Comparison of ENCODE assay signal across 30 cellular contexts in the genomic region with DNA sequence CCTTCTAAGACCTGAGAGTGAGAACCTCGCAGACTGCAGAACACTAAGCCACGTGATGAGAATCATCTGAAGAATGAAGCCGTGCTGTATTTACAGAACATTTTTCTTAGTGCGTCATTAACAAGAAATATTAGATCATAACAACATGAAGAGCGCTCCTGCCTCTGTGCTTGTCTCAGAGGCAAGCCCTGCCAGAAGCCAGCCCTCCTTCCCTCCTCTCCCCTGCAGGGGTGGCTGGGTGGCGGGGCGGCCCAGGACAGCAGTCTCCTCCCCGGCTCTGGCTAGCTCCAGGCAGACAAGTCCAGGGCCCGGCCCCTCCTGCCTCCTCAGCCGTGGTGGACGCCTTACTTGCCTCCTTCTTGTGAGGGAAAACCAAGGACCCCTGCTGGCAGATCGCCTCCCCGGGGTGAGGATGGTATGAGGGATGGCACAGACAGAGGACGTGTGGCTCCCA.
DNase-seq lines count a peak whose midpoint lies in the region; ATAC-seq and TF ChIP-seq lines count a peak whose summit lies in the region.
"Had no signal": no experiment of that assay in that cellular context is flagged by ENCODE, and none has a peak within 500 bp of the region (broad histone marks: within the 10 kb centered on the region; RNA-seq: fewer than 3 reads in every experiment).

No MANE protein-coding gene starts in this region.

- TF ChIP-seq CTCF in fibroblast of mammary gland (conservative IDR thresholded peaks at IDR 0.05; ENCODE audit: control insufficient read depth, insufficient read depth, low read depth, low read length) (no peak), transverse colon (IDR thresholded peaks at IDR 0.05) (no peak), H9 (conservative IDR thresholded peaks at IDR 0.05) (no peak)

- no peaks in the 10 kb centered on the region for H4K20me1 ChIP-seq in H9 (ENCODE audit: control insufficient read depth, insufficient read depth, insufficient read length)

- no peak overlapping the region for H4K12ac ChIP-seq in trophoblast cell (ENCODE audit: low read depth, low read length)

- no peak overlapping the region for H3K23ac ChIP-seq in trophoblast cell (ENCODE audit: low read length)
- no peak overlapping the region for H3K23ac ChIP-seq in H9 (ENCODE audit: insufficient read length, low read depth, low read length)

- no peak overlapping the region for H4K5ac ChIP-seq in H9 (ENCODE audit: insufficient read length, low read depth, low read length)

- H3K27me3 Mint-ChIP-seq in activated naive CD4-positive, alpha-beta T cell treated with anti-CD3 and anti-CD28 coated beads, Interleukin-2, amount 10 ng/mL, durations not matched to agents 7 days and 5 days: no peaks in the 10 kb centered on the region
- no peaks in the 10 kb centered on the region for H3K27me3 Mint-ChIP-seq in H9 (ENCODE audit: low read depth)
- H3K27me3 Mint-ChIP-seq: activated CD4-positive, alpha-beta memory T cell treated with anti-CD3 and anti-CD28 coated beads, Interleukin-2, amount 10 ng/mL, durations not matched to agents 7 days and 5 days; T-helper 17 cell had no signal

- H2AFZ ChIP-seq in trophoblast cell (ENCODE audit: insufficient read depth, low read length, poor library complexity) (no peak overlapping the region), H9 (ENCODE audit: low read length) (no peak overlapping the region)

- ATAC-seq in GM18505 (IDR thresholded peaks at IDR 0.05; ENCODE audit: unreplicated experiment): no peak
- ATAC-seq: HCT116, right lobe of liver, T-helper 17 cell had no signal

- intact Hi-C loops in transverse colon (cut with DNase I; ENCODE audit: low total_unique reads): loop anchor here (10.0 kb wide), 1 partner anchor 194 kb away; no protein-coding TSS in a partner anchor

- in situ Hi-C loops in transverse colon (cut with MboI; ENCODE audit: low pct_ligation_motif_present in 1 of 4, low pct_unique_long_range_greater_than_20kb in 1 of 4, low sequenced_read_pairs in 3 of 4): no loop called here

- no peak overlapping the region for H2BK5ac ChIP-seq in trophoblast cell (ENCODE audit: low read depth, low read length, poor library complexity)
- H2BK5ac ChIP-seq in H9 (ENCODE audit: insufficient read length, low read length): no peak overlapping the region

- H3T11ph ChIP-seq in H9 (ENCODE audit: low read length): no peak overlapping the region

- no peaks in the 10 kb centered on the region for H3K9me3 Mint-ChIP-seq in activated naive CD4-positive, alpha-beta T cell treated with anti-CD3 and anti-CD28 coated beads, Interleukin-2, amount 10 ng/mL, durations not matched to agents 7 days and 5 days
- H3K9me3 Mint-ChIP-seq in H9: no peaks in the 10 kb centered on the region
- H3K9me3 Mint-ChIP-seq: activated CD4-positive, alpha-beta memory T cell treated with anti-CD3 and anti-CD28 coated beads, Interleukin-2, amount 10 ng/mL, durations not matched to agents 7 days and 5 days; activated T-helper 1 cell treated with anti-CD3 and anti-CD28 coated beads, Interleukin-12 subunit alpha, Interleukin-12 subunit beta, Interleukin-2, Interleukin-4 antibody, amounts not matched to agents 30 ng/mL and 10 ng/mL and 1 ng/mL, durations not matched to agents 14 hours and 24 hours and 36 hours had no signal

- no peak overlapping the region for H2BK15ac ChIP-seq in H9 (ENCODE audit: low read depth, low read length)

- H3K4me3 Mint-ChIP-seq in activated naive CD4-positive, alpha-beta T cell treated with anti-CD3 and anti-CD28 coated beads, Interleukin-2, amount 10 ng/mL, durations not matched to agents 7 days and 5 days: no peak overlapping the region
- no peak overlapping the region for H3K4me3 Mint-ChIP-seq in H9
- H3K4me3 Mint-ChIP-seq: activated CD4-positive, alpha-beta memory T cell treated with anti-CD3 and anti-CD28 coated beads, Interleukin-2, amount 10 ng/mL, durations not matched to agents 7 days and 5 days; activated T-helper 1 cell treated with anti-CD3 and anti-CD28 coated beads, Interleukin-12 subunit alpha, Interleukin-12 subunit beta, Interleukin-2, Interleukin-4 antibody, amounts not matched to agents 30 ng/mL and 10 ng/mL and 1 ng/mL, durations not matched to agents 14 hours and 24 hours and 36 hours; T-helper 17 cell had no signal

- H3K9ac ChIP-seq in trophoblast cell (ENCODE audit: low read length): no peak overlapping the region
- H3K9ac ChIP-seq in H9 (ENCODE audit: extremely low read depth, insufficient read length, low read length): no peak overlapping the region

- no peaks in the 10 kb centered on the region for H3K4me1 Mint-ChIP-seq in activated naive CD4-positive, alpha-beta T cell treated with anti-CD3 and anti-CD28 coated beads, Interleukin-2, amount 10 ng/mL, durations not matched to agents 7 days and 5 days
- no peaks in the 10 kb centered on the region for H3K4me1 Mint-ChIP-seq in H9
- H3K4me1 Mint-ChIP-seq: activated CD4-positive, alpha-beta memory T cell treated with anti-CD3 and anti-CD28 coated beads, Interleukin-2, amount 10 ng/mL, durations not matched to agents 7 days and 5 days; T-helper 17 cell had no signal

- no peak overlapping the region for H3K18ac ChIP-seq in trophoblast cell (ENCODE audit: low read length)
- H3K18ac ChIP-seq in H9 (ENCODE audit: insufficient read length, low read depth, low read length): no peak overlapping the region

- no peak overlapping the region for H4K91ac ChIP-seq in trophoblast cell (ENCODE audit: low read depth, low read length)
- no peak overlapping the region for H4K91ac ChIP-seq in H9 (ENCODE audit: insufficient read length, low read depth, low read length)

- TF ChIP-seq POLR2A in transverse colon (IDR thresholded peaks at IDR 0.05) (no peak), GM18505 (IDR thresholded peaks at IDR 0.05; ENCODE audit: borderline replicate concordance, extremely low read depth, insufficient read depth, insufficient read length) (no peak)

- no peak overlapping the region for H3K56ac ChIP-seq in H9 (ENCODE audit: insufficient read length, low read depth, low read length)

- H3K4ac ChIP-seq in trophoblast cell (ENCODE audit: low read depth, low read length): no peak overlapping the region
- H3K4ac ChIP-seq in H9 (ENCODE audit: low read depth, low read length): no peak overlapping the region

- H3K4me1 ChIP-seq in SJSA1 (replicated peaks) (peaks cover 68% of the 10 kb centered on the region), trophoblast cell (ENCODE audit: control insufficient read depth in 1 of 2, insufficient read depth in 2 of 2, low read length in 2 of 2) (no peaks in the 10 kb centered on the region), transverse colon (peaks cover 20 to 35% (median 24%) of the 10 kb centered on the region in 4 donors), H9 (ENCODE audit: insufficient read depth, low read length) (no peaks in the 10 kb centered on the region)

- CTCF ChIA-PET in activated naive CD4-positive, alpha-beta T cell treated with anti-CD3 and anti-CD28 coated beads, Interleukin-2, amount 10 ng/mL, durations not matched to agents 7 days and 5 days (lab: Charles Lee): no interaction called here

- H3K27ac ChIP-seq in SJSA1: peak overlapping the region; percentile 77
- no peak overlapping the region for H3K27ac ChIP-seq in trophoblast cell (ENCODE audit: low read depth, low read length)
- H3K27ac ChIP-seq in transverse colon: peak overlapping the region; percentile 62 to 85 (median 78)
- H3K27ac ChIP-seq in H9 (ENCODE audit: insufficient read length, low read depth, low read length): no peak overlapping the region
- H3K27ac ChIP-seq: left ventricle myocardium inferior, right lobe of liver, vagina had no signal

- peaks cover 17% of the 10 kb centered on the region for H3K36me3 Mint-ChIP-seq in activated naive CD4-positive, alpha-beta T cell treated with anti-CD3 and anti-CD28 coated beads, Interleukin-2, amount 10 ng/mL, durations not matched to agents 7 days and 5 days
- H3K36me3 Mint-ChIP-seq in H9 (ENCODE audit: insufficient read depth in 1 of 3, low read depth in 3 of 3): peaks cover 3 to 17% (median 8%) of the 10 kb centered on the region in 3 experiments; a peak in 6 of 7 replicates

- peak; percentile 86 for TF ChIP-seq EP300 in transverse colon (IDR thresholded peaks at IDR 0.05; ENCODE audit: low read depth)

- no peaks in the 10 kb centered on the region for H3K27me3 ChIP-seq in SJSA1 (replicated peaks)
- H3K27me3 ChIP-seq in trophoblast cell (ENCODE audit: insufficient read depth, low read length): no peaks in the 10 kb centered on the region
- H3K27me3 ChIP-seq in transverse colon: no peaks in the 10 kb centered on the region
- no peaks in the 10 kb centered on the region for H3K27me3 ChIP-seq in H9 (ENCODE audit: insufficient read depth, low read length)
- H3K27me3 ChIP-seq: BE2C, right lobe of liver, vagina had no signal

- H2BK20ac ChIP-seq in H9 (ENCODE audit: low read depth, low read length, poor library complexity, severe bottlenecking): no peak overlapping the region

- H3K4me3 ChIP-seq in SJSA1: no peak overlapping the region
- H3K4me3 ChIP-seq in fibroblast of mammary gland (ENCODE audit: control insufficient read depth, low read depth, low read length): no peak overlapping the region
- no peak overlapping the region for H3K4me3 ChIP-seq in trophoblast cell (ENCODE audit: low read depth, low read length)
- no peak overlapping the region for H3K4me3 ChIP-seq in transverse colon
- H3K4me3 ChIP-seq: left ventricle myocardium inferior, right lobe of liver, vagina had no signal

- H2AK5ac ChIP-seq in trophoblast cell (ENCODE audit: low read length) (no peak overlapping the region), H9 (ENCODE audit: insufficient read length, low read length) (no peak overlapping the region)

- no peaks in the 10 kb centered on the region for H3K23me2 ChIP-seq in H9 (ENCODE audit: insufficient read length, low read depth, low read length, poor library complexity, severe bottlenecking)

- H3K36me3 ChIP-seq in SJSA1 (peaks cover 39% of the 10 kb centered on the region), trophoblast cell (ENCODE audit: control insufficient read depth in 1 of 2, insufficient read depth in 2 of 2, low read length in 2 of 2) (peaks cover 3 to 4% of the 10 kb centered on the region in 2 experiments), transverse colon (peaks cover 0 to 17% (median 0%) of the 10 kb centered on the region in 4 donors)

- H3K27ac Mint-ChIP-seq in activated naive CD4-positive, alpha-beta T cell treated with anti-CD3 and anti-CD28 coated beads, Interleukin-2, amount 10 ng/mL, durations not matched to agents 7 days and 5 days: no peak overlapping the region
- no peak overlapping the region for H3K27ac Mint-ChIP-seq in H9
- H3K27ac Mint-ChIP-seq: activated CD4-positive, alpha-beta memory T cell treated with anti-CD3 and anti-CD28 coated beads, Interleukin-2, amount 10 ng/mL, durations not matched to agents 7 days and 5 days; activated T-helper 1 cell treated with anti-CD3 and anti-CD28 coated beads, Interleukin-12 subunit alpha, Interleukin-12 subunit beta, Interleukin-2, Interleukin-4 antibody, amounts not matched to agents 30 ng/mL and 10 ng/mL and 1 ng/mL, durations not matched to agents 14 hours and 24 hours and 36 hours; T-helper 17 cell had no signal

- H3K4me2 ChIP-seq in trophoblast cell (ENCODE audit: low read length) (no peak overlapping the region), H9 (ENCODE audit: insufficient read depth, insufficient read length, low read length) (no peak overlapping the region)

- no peaks in the 10 kb centered on the region for H3K79me2 ChIP-seq in trophoblast cell (ENCODE audit: control insufficient read depth, insufficient read depth, low read length, poor library complexity)
- H3K79me2 ChIP-seq in H9 (ENCODE audit: insufficient read depth, low read length): no peaks in the 10 kb centered on the region

- DNase-seq in SJSA1 (ENCODE audit: low read depth in 1 of 2, low spot score in 2 of 2): peak in 1 of 2 experiments; percentile 78
- peak; percentile 47 for DNase-seq in fibroblast of mammary gland (ENCODE audit: low read depth)
- DNase-seq in trophoblast cell: peak; percentile 62 to 85
- peak; percentile 48 for DNase-seq in transverse colon
- DNase-seq in activated naive CD4-positive, alpha-beta T cell treated with anti-CD3 and anti-CD28 coated beads, Interleukin-2, amount 10 ng/mL, durations not matched to agents 7 days and 5 days: no peak
- DNase-seq in stimulated activated CD8-positive, alpha-beta memory T cell treated with anti-CD3 and anti-CD28 coated beads, Interleukin-4, amount 100 ng/mL, for 48 hours: no peak
- DNase-seq in H9: no peak
- DNase-seq: ACHN; activated CD4-positive, alpha-beta memory T cell treated with anti-CD3 and anti-CD28 coated beads, Interleukin-2, amount 10 ng/mL, durations not matched to agents 7 days and 5 days; activated CD4-positive, CD25-positive, alpha-beta regulatory T cell treated with anti-CD3 and anti-CD28 coated beads, Interleukin-2, amount 50 U/mL, for 72 hours; activated CD8-positive, alpha-beta memory T cell treated with anti-CD3 and anti-CD28 coated beads, Interleukin-2, amount 50 U/mL, for 48 hours; activated naive CD4-positive, alpha-beta T cell treated with anti-CD3 and anti-CD28 coated beads, Interleukin-2, amount 50 U/mL, for 16 hours; amniotic stem cell; BE2C; Kasumi-1; left ventricle myocardium inferior; mesenchymal stem cell; NCI-H1436; NCI-H2081 treated with DMSO at 0.1 percent for 48 hours; NCI-H345; posterior cingulate gyrus; right lobe of liver; Right ventricle myocardium superior; stimulated activated CD4-positive, alpha-beta T cell treated with anti-CD3 and anti-CD28 coated beads, Interleukin-4, amount 100 ng/mL, for 1 hour; substantia nigra; T-helper 17 cell had no signal

- no peaks in the 10 kb centered on the region for H3K9me3 ChIP-seq in SJSA1 (replicated peaks)
- no peaks in the 10 kb centered on the region for H3K9me3 ChIP-seq in trophoblast cell (ENCODE audit: insufficient read depth, low read depth, low read length)
- no peaks in the 10 kb centered on the region for H3K9me3 ChIP-seq in transverse colon
- H3K9me3 ChIP-seq in H9 (ENCODE audit: control insufficient read depth, low read depth, low read length): no peaks in the 10 kb centered on the region
- H3K9me3 ChIP-seq: BE2C, left ventricle myocardium inferior, right lobe of liver, vagina had no signal

- WGBS in trophoblast cell (ENCODE audit: extremely low coverage, insufficient coverage, insufficient read length): no CpG with 5 or more reads among the region's 14 CpGs
- WGBS in transverse colon (ENCODE audit: low coverage in 1 of 2), 2 donors: 80 to 90% methylated on average over 2 to 14 of the region's 14 CpGs
- no CpG with 5 or more reads among the region's 14 CpGs for WGBS in H9 (ENCODE audit: extremely low coverage, insufficient read length, low lambda C conversion rate)

- no peak overlapping the region for H2BK120ac ChIP-seq in trophoblast cell (ENCODE audit: insufficient read depth, low read length, poor library complexity)
- no peak overlapping the region for H2BK120ac ChIP-seq in H9 (ENCODE audit: low read depth, low read length, poor library complexity, severe bottlenecking)

- H3K14ac ChIP-seq in trophoblast cell (ENCODE audit: low read length): no peak overlapping the region
- H3K14ac ChIP-seq in H9 (ENCODE audit: insufficient read depth, low read length): no peak overlapping the region

- H4K8ac ChIP-seq in trophoblast cell (ENCODE audit: low read depth, low read length) (no peak overlapping the region), H9 (replicated peaks; ENCODE audit: insufficient read length, low read depth, low read length) (no peak overlapping the region)

- H2BK12ac ChIP-seq in trophoblast cell (ENCODE audit: low read length): no peak overlapping the region
- no peak overlapping the region for H2BK12ac ChIP-seq in H9 (ENCODE audit: insufficient read length, low read depth, low read length)

- H3K79me1 ChIP-seq in trophoblast cell (ENCODE audit: low read length): no peaks in the 10 kb centered on the region
- no peaks in the 10 kb centered on the region for H3K79me1 ChIP-seq in H9 (ENCODE audit: insufficient read depth, low read depth, low read length, poor library complexity, severe bottlenecking)

Comparison
In these comparisons a context has a peak if more than half of its experiments do, and no peak if none do; other contexts are left out.
1. DNase-seq: peak in fibroblast of mammary gland (single experiment), trophoblast cell (2 of 2) and transverse colon (single experiment); none in activated naive CD4-positive, alpha-beta T cell treated with anti-CD3 and anti-CD28 coated beads, Interleukin-2, amount 10 ng/mL, durations not matched to agents 7 days and 5 days (single experiment), stimulated activated CD8-positive, alpha-beta memory T cell treated with anti-CD3 and anti-CD28 coated beads, Interleukin-4, amount 100 ng/mL, for 48 hours (single experiment) and H9 (single experiment).
2. H3K27ac ChIP-seq: peak in SJSA1 (single experiment) and transverse colon (4 of 4); none in trophoblast cell (single experiment) and H9 (single experiment).